28 cellular contexts compared by ENCODE assay signal in the genomic region with DNA sequence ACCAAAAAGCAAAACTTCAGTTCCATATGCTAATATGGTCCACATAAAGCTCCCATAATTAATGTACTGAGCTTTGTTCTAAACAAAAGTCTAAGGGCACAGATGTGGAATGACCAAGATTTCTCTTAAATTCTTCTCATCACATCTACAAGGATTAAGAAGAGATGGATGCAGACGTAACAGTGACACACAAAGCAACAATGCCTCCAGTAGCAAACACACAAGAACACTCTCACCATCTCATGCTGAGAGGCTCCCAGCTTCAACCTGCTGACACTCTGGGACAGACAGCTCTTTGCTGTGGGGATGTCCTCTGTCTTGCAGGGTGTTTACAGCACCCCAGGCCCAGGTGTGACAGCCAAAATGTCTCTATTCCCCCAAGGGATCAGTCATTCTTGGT. TPM values are rescaled to one million over a fixed set of nuclear protein-coding genes. Genes with fewer than 3 reads are reported as not detected.
DNase-seq lines count a peak whose midpoint lies in the region; ATAC-seq, FAIRE-seq and TF ChIP-seq lines count a peak whose summit lies in the region.
"Had no signal": no experiment of that assay in that cellular context is flagged by ENCODE, and none has a peak within 500 bp of the region (broad histone marks: within the 10 kb centered on the region; RNA-seq: fewer than 3 reads in every experiment).

No MANE protein-coding gene starts in this region.

- H2BK15ac ChIP-seq in neuronal stem cell (ENCODE audit: low read length), result no peak overlapping the region

- H3K18ac ChIP-seq in neuronal stem cell (ENCODE audit: low read length), result no peak overlapping the region

- peaks cover 22 to 54% (median 35%) of the 10 kb centered on the region in 3 donors for H3K36me3 Mint-ChIP-seq in immature natural killer cell

- in situ Hi-C loops in KBM-7 (cut with MboI; ENCODE audit: low pct_unique_long_range_greater_than_20kb, low sequenced_read_pairs), result no loop called here

- H3K4me1 Mint-ChIP-seq in immature natural killer cell, result peaks cover 85 to 97% of the 10 kb centered on the region in 2 donors

- intact Hi-C loops in ascending aorta (cut with DNase I), result no loop called here

- H3K4ac ChIP-seq in neuronal stem cell (ENCODE audit: low read length), result no peak overlapping the region

- WGBS in neuronal stem cell (ENCODE audit: extremely low coverage in 2 of 2, insufficient read length in 2 of 2, insufficient replicate concordance in 1 of 2), 2 donors, result no CpG with 5 or more reads among the region's 1 CpG

- no peak overlapping the region for H3K14ac ChIP-seq in neuronal stem cell (ENCODE audit: low read length)

- H2AFZ ChIP-seq in neuronal stem cell (ENCODE audit: low read length), result no peak overlapping the region
- H2AFZ ChIP-seq: PC-9 had no signal

- H3K4me3 ChIP-seq in SK-N-MC (no peak overlapping the region), neuronal stem cell (ENCODE audit: low read length in 2 of 2) (no peak overlapping the region), ascending aorta (no peak overlapping the region)
- H3K4me3 ChIP-seq: BLaER1 treated with 17β-estradiol and CSF1 and Interleukin-3, amounts not matched to agents 10 nM and 100 nM; PC-9; SJCRH30 had no signal

- no peaks in the 10 kb centered on the region for H3K79me1 ChIP-seq in neuronal stem cell (ENCODE audit: low read depth, low read length)

- H3K27ac Mint-ChIP-seq in immature natural killer cell, result peak overlapping the region; percentile 40 to 82 (median 58)
- H3K27ac Mint-ChIP-seq: CD4-positive, alpha-beta T cell had no signal

- no peak overlapping the region for H2AK5ac ChIP-seq in neuronal stem cell (ENCODE audit: low read depth, low read length)

- no peak overlapping the region for H4K8ac ChIP-seq in neuronal stem cell (ENCODE audit: low read depth, low read length)

- no peak for DNase-seq in GM19239 (ENCODE audit: insufficient read length, low spot score)
- DNase-seq in SK-N-MC (ENCODE audit: low read depth, low spot score), result no peak
- no peak for DNase-seq in immature natural killer cell
- DNase-seq in neuronal stem cell (ENCODE audit: low spot score), result no peak
- DNase-seq in ascending aorta (ENCODE audit: low spot score in 2 of 2), result no peak
- no peak for DNase-seq in KBM-7
- DNase-seq: AML-193; CD4-positive, alpha-beta T cell; DMS53; KG1; NCI-H1048; NCI-H1417; NCI-H1694; NCI-H2029 treated with DMSO at 0.1 percent for 48 hours; NCI-H446 treated with DMSO at 0.1 percent for 48 hours; NCI-H526; NCI-H82; NK-92 treated with Interleukin-12 subunit alpha and Interleukin-12 subunit beta, amount 100 ng/mL, for 24 hours; PC-9; SJCRH30 had no signal

- no peak overlapping the region for H2BK120ac ChIP-seq in neuronal stem cell (ENCODE audit: low read depth, low read length)

- ATAC-seq in HG02763 (IDR thresholded peaks at IDR 0.05; ENCODE audit: unreplicated experiment), result no peak
- no peak for ATAC-seq in GM19395 (IDR thresholded peaks at IDR 0.05; ENCODE audit: unreplicated experiment)
- ATAC-seq: Right ventricle myocardium inferior had no signal

- H3K4me1 ChIP-seq in neuronal stem cell (ENCODE audit: control insufficient read depth in 2 of 2, insufficient read depth in 1 of 2, low read depth in 1 of 2, low read length in 2 of 2) (peaks cover 2 to 4% of the 10 kb centered on the region in 2 donors), ascending aorta (peaks cover 2 to 4% of the 10 kb centered on the region in 2 donors)

- no peak for TF ChIP-seq CTCF in ascending aorta (IDR thresholded peaks at IDR 0.05)

- H3K9me3 Mint-ChIP-seq in immature natural killer cell, result no peaks in the 10 kb centered on the region

- no peak overlapping the region for H3K4me2 ChIP-seq in neuronal stem cell (ENCODE audit: insufficient read depth, low read length, poor library complexity, severe bottlenecking)
- H3K4me2 ChIP-seq: BLaER1 treated with 17β-estradiol and CSF1 and Interleukin-3, amounts not matched to agents 10 nM and 100 nM; PC-9 had no signal

- H3K27me3 ChIP-seq in neuronal stem cell (ENCODE audit: control insufficient read depth in 3 of 3, insufficient read depth in 3 of 3, low read depth in 1 of 3, low read length in 3 of 3) (peaks cover 0 to 2% (median 0%) of the 10 kb centered on the region in 3 experiments), ascending aorta (no peaks in the 10 kb centered on the region)
- H3K27me3 ChIP-seq: BLaER1 treated with 17β-estradiol and CSF1 and Interleukin-3, amounts not matched to agents 10 nM and 100 nM; SJCRH30 had no signal

- H3K9ac ChIP-seq in SK-N-MC (ENCODE audit: insufficient read length), result no peak overlapping the region
- peak overlapping the region; percentile 67 for H3K9ac ChIP-seq in neuronal stem cell (ENCODE audit: low read depth, low read length, poor library complexity)
- H3K9ac ChIP-seq: BLaER1 treated with 17β-estradiol and CSF1 and Interleukin-3, amounts not matched to agents 10 nM and 100 nM had no signal

- FAIRE-seq in GM19239 (lab: Jason Lieb, UNC), result peak; percentile 39
- FAIRE-seq: D721Med, GM12891, H54, HTR-8/SVneo had no signal

- H3K23ac ChIP-seq in neuronal stem cell (ENCODE audit: low read depth, low read length, poor library complexity), result no peak overlapping the region

- H3K9me3 ChIP-seq in SK-N-MC (ENCODE audit: low read depth, low read length) (no peaks in the 10 kb centered on the region), neuronal stem cell (replicated peaks in 1 of 2; ENCODE audit: control insufficient read depth in 2 of 2, insufficient read depth in 1 of 2, low read depth in 1 of 2, low read length in 2 of 2) (peaks cover 4 to 9% of the 10 kb centered on the region in 2 donors), ascending aorta (no peaks in the 10 kb centered on the region)
- H3K9me3 ChIP-seq: SJCRH30 had no signal

- peaks cover 0 to 12% (median 3%) of the 10 kb centered on the region in 3 donors for H3K27me3 Mint-ChIP-seq in immature natural killer cell (ENCODE audit: low read depth in 3 of 3)
- H3K27me3 Mint-ChIP-seq: CD4-positive, alpha-beta T cell had no signal

- H2BK5ac ChIP-seq in neuronal stem cell (ENCODE audit: low read length), result no peak overlapping the region

- no peak overlapping the region for H3K4me3 Mint-ChIP-seq in immature natural killer cell
- H3K4me3 Mint-ChIP-seq: CD4-positive, alpha-beta T cell had no signal

- H3K36me3 ChIP-seq in SK-N-MC (ENCODE audit: insufficient read depth, low read length) (peaks cover 54% of the 10 kb centered on the region), neuronal stem cell (replicated peaks in 1 of 2; ENCODE audit: control insufficient read depth in 2 of 2, insufficient read depth in 2 of 2, low read length in 2 of 2) (peaks cover 7 to 75% of the 10 kb centered on the region in 2 donors), ascending aorta (peaks cover 13 to 35% of the 10 kb centered on the region in 2 donors)

- H4K91ac ChIP-seq in neuronal stem cell (ENCODE audit: low read depth, low read length, poor library complexity), result no peak overlapping the region

- H3K27ac ChIP-seq in SK-N-MC (0 out of 2 replicates have a peak overlapping the region, but pooled peaks have one; percentile 37), neuronal stem cell (replicated peaks; ENCODE audit: low read length) (no peak overlapping the region), ascending aorta (no peak overlapping the region)
- H3K27ac ChIP-seq: BLaER1 treated with 17β-estradiol and CSF1 and Interleukin-3, amounts not matched to agents 10 nM and 100 nM; PC-9; SJCRH30 had no signal

- no peak overlapping the region for H2BK12ac ChIP-seq in neuronal stem cell (ENCODE audit: low read length)

RNA-seq across cellular contexts. Expression of a gene that starts 48.2 kb away (rescaled TPM):
- polyA plus RNA-seq in immature natural killer cell, result 100 to 1,000 TPM in 1 of 3 donors, 10 to 100 TPM in 2; 60.8 to 112 (median 66.5) TPM
- polyA plus RNA-seq in neuronal stem cell (2013, experiment 1 of 2), result 31.6 TPM
- polyA plus RNA-seq in neuronal stem cell (2013, experiment 2 of 2), result 33.6 TPM
- 26.4 TPM for total RNA-seq in ascending aorta

RNA-seq across cellular contexts. Expression of a gene that starts 48.7 kb away (rescaled TPM):
- polyA plus RNA-seq in immature natural killer cell, result 10 to 100 TPM in 2 of 3 donors, 1 to 10 TPM in 1; 5.8 to 32.9 (median 13.2) TPM
- 65.7 TPM for polyA plus RNA-seq in neuronal stem cell (2013, experiment 1 of 2)
- polyA plus RNA-seq in neuronal stem cell (2013, experiment 2 of 2), result 63.4 TPM
- 21.9 TPM for total RNA-seq in ascending aorta
